In the genomic region with DNA sequence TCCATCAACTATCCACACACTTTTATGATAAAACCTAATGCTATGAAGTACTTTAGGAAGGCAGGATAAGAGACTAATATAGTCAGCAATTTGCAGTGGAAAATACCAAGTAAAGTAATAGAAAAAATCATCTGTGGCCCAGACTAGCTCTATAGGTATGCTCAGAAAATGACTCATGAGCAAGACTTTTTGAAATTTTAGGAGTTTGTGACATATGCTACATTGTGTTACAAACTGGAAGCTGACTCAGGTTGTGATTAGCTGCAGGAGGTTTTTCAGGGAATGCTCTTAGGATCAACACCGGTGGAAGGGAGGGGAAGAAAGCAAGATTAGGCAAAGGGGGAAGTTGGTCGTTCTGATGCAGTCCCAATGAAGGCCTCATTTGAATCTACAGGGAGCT, we compare ENCODE assay signal across 27 cellular contexts. TPM values are rescaled to one million over a fixed set of nuclear protein-coding genes. Genes with fewer than 3 reads are reported as not detected.
DNase-seq lines count a peak whose midpoint lies in the region; ATAC-seq, FAIRE-seq and TF ChIP-seq lines count a peak whose summit lies in the region.
"Had no signal": no experiment of that assay in that cellular context is flagged by ENCODE, and none has a peak within 500 bp of the region (broad histone marks: within the 10 kb centered on the region; RNA-seq: fewer than 3 reads in every experiment).

No MANE protein-coding gene starts in this region.

- BruUV-seq in PC-9 (replicated peaks; lab: Mats Ljungman, UMichigan): no TSS peak
- no TSS peak for BruUV-seq in mammary epithelial cell (replicated peaks; lab: Mats Ljungman, UMichigan)

- FAIRE-seq in H54 (lab: Jason Lieb, UNC): peak; percentile 15
- FAIRE-seq: A204.1, G401.6, GM12878 had no signal

- H3K56ac ChIP-seq in mesendoderm (ENCODE audit: low read length): no peak overlapping the region

- H2AK5ac ChIP-seq in mesendoderm (ENCODE audit: low read length): no peak overlapping the region

- no peak overlapping the region for H3K4me3 Mint-ChIP-seq in WTC11
- H3K4me3 Mint-ChIP-seq: CD4-positive, CD25-positive, alpha-beta regulatory T cell; IgD-negative memory B cell had no signal

- H3K9me2 ChIP-seq in PC-9 (ENCODE audit: insufficient read depth): no peaks in the 10 kb centered on the region

- H3K4me1 Mint-ChIP-seq in WTC11: peaks cover under 1% of the 10 kb centered on the region
- H3K4me1 Mint-ChIP-seq: CD4-positive, CD25-positive, alpha-beta regulatory T cell; IgD-negative memory B cell had no signal

- H4K20me1 ChIP-seq in PC-9 (ENCODE audit: insufficient read depth) (no peaks in the 10 kb centered on the region), mammary epithelial cell (ENCODE audit: insufficient read depth, low read length) (no peaks in the 10 kb centered on the region)
- H4K20me1 ChIP-seq: BLaER1 had no signal

- H2BK5ac ChIP-seq in mesendoderm (ENCODE audit: low read length): no peak overlapping the region

- POLR2A ChIA-PET in PC-9 (lab: Charles Lee; ENCODE audit: unreplicated experiment): no interaction called here
- POLR2A ChIA-PET in WTC11 (lab: Charles Lee): no interaction called here

- in situ Hi-C loops in mammary epithelial cell (cut with MboI; ENCODE audit: low sequenced_read_pairs in 2 of 2): no loop called here

- H3K9me3 ChIP-seq in PC-9 (ENCODE audit: insufficient read depth, low read depth) (no peaks in the 10 kb centered on the region; the same call in 1 of the 2 replicates), mammary epithelial cell (replicated peaks; ENCODE audit: insufficient read depth, low read length) (no peaks in the 10 kb centered on the region)
- H3K9me3 ChIP-seq: BLaER1 had no signal

- no peaks in the 10 kb centered on the region for H3K36me3 ChIP-seq in PC-9 (ENCODE audit: low read depth)
- no peaks in the 10 kb centered on the region for H3K36me3 ChIP-seq in mammary epithelial cell (ENCODE audit: insufficient read depth, low read length)
- no peaks in the 10 kb centered on the region for H3K36me3 ChIP-seq in mesendoderm (ENCODE audit: control insufficient read depth, insufficient read depth, low read length)
- H3K36me3 ChIP-seq: BLaER1 had no signal

- no peaks in the 10 kb centered on the region for H3K9me3 Mint-ChIP-seq in WTC11

- CTCF ChIA-PET in PC-9 (lab: Charles Lee): no interaction called here
- CTCF ChIA-PET in mammary epithelial cell (lab: Charles Lee; ENCODE audit: low non-redundant PET): no interaction called here
- CTCF ChIA-PET in WTC11 (lab: Charles Lee): interaction anchor here (1.3 kb wide), 1 partner anchor 13 kb away, joined by 3 read pairs; no protein-coding TSS in a partner anchor

- no peak overlapping the region for H2BK120ac ChIP-seq in mesendoderm (ENCODE audit: low read depth, low read length)

- H3K23ac ChIP-seq in mesendoderm (ENCODE audit: low read length): no peak overlapping the region

- no peaks in the 10 kb centered on the region; the same call in 1 of the 2 replicates for H3K27me3 Mint-ChIP-seq in WTC11 (ENCODE audit: low read depth)
- H3K27me3 Mint-ChIP-seq: CD4-positive, CD25-positive, alpha-beta regulatory T cell; IgD-negative memory B cell had no signal

- no peak overlapping the region for H3K27ac Mint-ChIP-seq in WTC11
- H3K27ac Mint-ChIP-seq: CD4-positive, CD25-positive, alpha-beta regulatory T cell; IgD-negative memory B cell had no signal

- no peak for TF ChIP-seq POLR2A in H54 (IDR thresholded peaks at IDR 0.05; ENCODE audit: low read depth, low read length)

- H3F3A ChIP-seq in PC-9 (ENCODE audit: insufficient read depth, low read depth): no peaks in the 10 kb centered on the region; the same call in 1 of the 2 replicates

- DNase-seq in H54 (ENCODE audit: insufficient read length, low spot score): no peak
- DNase-seq in PC-9: peak in 1 of 2 experiments; percentile 59
- peak; percentile 20 for DNase-seq in mammary epithelial cell
- peak; percentile 32 for DNase-seq in mesendoderm
- no peak for DNase-seq in midbrain (lab: John Stamatoyannopoulos, UW)
- DNase-seq in T-helper 2 cell: no peak
- no peak for DNase-seq in WTC11 (ENCODE audit: low spot score)
- DNase-seq: CD4-positive, CD25-positive, alpha-beta regulatory T cell; DMS153; GOT3; HCEC 1CT; NCI-H1092 treated with DMSO at 0.1 percent for 48 hours; NCI-H1436; NCI-H187; NCI-H2171 treated with DMSO at 0.1 percent for 48 hours; NCI-H524; NCI-H774; RPMI8226; SHP77 treated with DMSO at 0.1 percent for 48 hours had no signal

- ATAC-seq in WTC11: no peak
- ATAC-seq: GM12878 had no signal

- H2BK15ac ChIP-seq in mesendoderm (replicated peaks; ENCODE audit: low read depth): no peak overlapping the region

- no peaks in the 10 kb centered on the region for H3K36me3 Mint-ChIP-seq in WTC11
- H3K36me3 Mint-ChIP-seq: CD4-positive, CD25-positive, alpha-beta regulatory T cell; IgD-negative memory B cell had no signal

- dilution Hi-C loops in mammary epithelial cell (cut with HindIII; ENCODE audit: low sequenced_read_pairs): no loop called here

- H3K4me3 ChIP-seq in PC-9: no peak overlapping the region
- no peak overlapping the region for H3K4me3 ChIP-seq in mammary epithelial cell (replicated peaks in 1 of 3; ENCODE audit: insufficient read depth in 1 of 3, low read depth in 2 of 3, low read length in 3 of 3)
- H3K4me3 ChIP-seq in mesendoderm (ENCODE audit: low read length): no peak overlapping the region
- H3K4me3 ChIP-seq: BLaER1, GM12878, SK-N-MC had no signal

- H2AFZ ChIP-seq in PC-9 (0 out of 2 replicates have a peak overlapping the region, but pooled peaks have one; percentile 49), mammary epithelial cell (ENCODE audit: low read depth, low read length) (no peak overlapping the region)

- H3K27me3 ChIP-seq in PC-9 (ENCODE audit: insufficient read depth, low read depth): no peaks in the 10 kb centered on the region
- no peaks in the 10 kb centered on the region for H3K27me3 ChIP-seq in mammary epithelial cell (ENCODE audit: insufficient read depth, low read length)
- H3K27me3 ChIP-seq in mesendoderm (ENCODE audit: insufficient read depth, low read length, poor library complexity): no peaks in the 10 kb centered on the region
- H3K27me3 ChIP-seq: BLaER1 had no signal

- WGBS in mammary epithelial cell (ENCODE audit: low coverage, missing lambda C conversion rate): 86% methylated on average over 1 of the region's 2 CpGs
- WGBS in mesendoderm (ENCODE audit: extremely low coverage, insufficient coverage, low lambda C conversion rate): no CpG with 5 or more reads among the region's 2 CpGs

- H3K79me2 ChIP-seq in PC-9 (ENCODE audit: low read depth) (no peaks in the 10 kb centered on the region), mammary epithelial cell (ENCODE audit: insufficient read depth, low read length) (no peaks in the 10 kb centered on the region), mesendoderm (ENCODE audit: control insufficient read depth, insufficient read depth, low read length) (no peaks in the 10 kb centered on the region)

- TF ChIP-seq CTCF in PC-9 (conservative IDR thresholded peaks at IDR 0.05) (no peak), mammary epithelial cell (conservative IDR thresholded peaks at IDR 0.05 in 1 of 2, IDR thresholded peaks at IDR 0.05 in 1 of 2; ENCODE audit: extremely low read depth in 1 of 2, insufficient read depth in 1 of 2, low read depth in 1 of 2, low read length in 2 of 2) (no peak), WTC11 (IDR thresholded peaks at IDR 0.05) (no peak)

- H3K4me2 ChIP-seq in PC-9 (peak overlapping the region; percentile 19; the same call in 1 of the 2 replicates), mammary epithelial cell (ENCODE audit: insufficient read depth, low read depth, low read length) (no peak overlapping the region), mesendoderm (ENCODE audit: low read length) (no peak overlapping the region)
- H3K4me2 ChIP-seq: BLaER1, KMS-11 had no signal

- H3K79me1 ChIP-seq in mesendoderm (ENCODE audit: low read length): no peaks in the 10 kb centered on the region

- no peak overlapping the region for H3K18ac ChIP-seq in mesendoderm (ENCODE audit: low read length)

- no peak overlapping the region for H4K8ac ChIP-seq in mesendoderm (ENCODE audit: low read depth, low read length)

- H3K9ac ChIP-seq in mammary epithelial cell (ENCODE audit: insufficient read depth, low read length) (no peak overlapping the region), mesendoderm (ENCODE audit: low read length) (no peak overlapping the region)
- H3K9ac ChIP-seq: BLaER1, KMS-11 had no signal

- intact Hi-C loops in PC-9 (cut with micrococcal nuclease; ENCODE audit: unreplicated experiment) (no loop called here), mammary epithelial cell (cut with micrococcal nuclease) (no loop called here)

- H4K5ac ChIP-seq in mesendoderm (ENCODE audit: low read length): no peak overlapping the region

- no peak overlapping the region for H3K4ac ChIP-seq in mesendoderm (ENCODE audit: low read depth, low read length)

- H3K4me1 ChIP-seq in PC-9 (replicated peaks; ENCODE audit: insufficient read depth) (no peaks in the 10 kb centered on the region), mammary epithelial cell (ENCODE audit: insufficient read depth, low read length) (no peaks in the 10 kb centered on the region), mesendoderm (ENCODE audit: control insufficient read depth, low read depth, low read length) (no peaks in the 10 kb centered on the region)
- H3K4me1 ChIP-seq: BLaER1 had no signal

- H3K27ac ChIP-seq in PC-9: no peak overlapping the region
- H3K27ac ChIP-seq in mammary epithelial cell (ENCODE audit: insufficient read depth, low read depth, low read length): no peak overlapping the region
- no peak overlapping the region for H3K27ac ChIP-seq in mesendoderm (ENCODE audit: low read depth, low read length)
- H3K27ac ChIP-seq: BLaER1, KMS-11, SK-N-MC had no signal

TF ChIP-seq in WTC11, 78 proteins besides CTCF, POLR2A, EP300 and RAD21 (continues in another document):
- TF ChIP-seq PREB (CRISPR knock-in tag; IDR thresholded peaks at IDR 0.05; ENCODE audit: borderline replicate concordance): no peak
- no peak for TF ChIP-seq JAZF1 (CRISPR knock-in tag; IDR thresholded peaks at IDR 0.05)
- no peak for TF ChIP-seq ZNF121 (CRISPR knock-in tag; IDR thresholded peaks at IDR 0.05)
- no peak for TF ChIP-seq ZNF263 (CRISPR knock-in tag; IDR thresholded peaks at IDR 0.05; ENCODE audit: low read depth)

RNA-seq across cellular contexts. Expression of gene FEZF1, which starts 56.1 kb away (rescaled TPM):
- total RNA-seq in PC-9 (2021) (not detected in 2 replicates), mammary epithelial cell (not detected), WTC11 (2021) (11.1 to 20.0 TPM (median 11.6 TPM) in 3 replicates)
- not detected for polyA plus RNA-seq in mammary epithelial cell
- not detected for polyA minus RNA-seq in mammary epithelial cell
- polyA plus RNA-seq in mesendoderm (2013, experiment 1 of 2): 0.46 TPM
- polyA plus RNA-seq in mesendoderm (2013, experiment 2 of 2): 0.24 TPM
- total RNA-seq: CD4-positive, CD25-positive, alpha-beta regulatory T cell; GM12878 had no signal
- polyA plus RNA-seq: AG04450; CD4-positive, CD25-positive, alpha-beta regulatory T cell; GM12878; IgD-negative memory B cell had no signal

Comparison
In these comparisons a context has a peak if more than half of its experiments do, and no peak if none do; other contexts are left out.
1. DNase-seq: peak in mammary epithelial cell (single experiment) and mesendoderm (single experiment); none in H54 (single experiment), midbrain (single experiment), T-helper 2 cell (0 of 5) and WTC11 (single experiment).
2. RNA of gene FEZF1, which starts 56.1 kb away (total RNA-seq): 11.1 to 20.0 TPM in WTC11; not detected in PC-9 and not detected in mammary epithelial cell; every median in the first group is over 10 times any median in the second.